In the genomic region with DNA sequence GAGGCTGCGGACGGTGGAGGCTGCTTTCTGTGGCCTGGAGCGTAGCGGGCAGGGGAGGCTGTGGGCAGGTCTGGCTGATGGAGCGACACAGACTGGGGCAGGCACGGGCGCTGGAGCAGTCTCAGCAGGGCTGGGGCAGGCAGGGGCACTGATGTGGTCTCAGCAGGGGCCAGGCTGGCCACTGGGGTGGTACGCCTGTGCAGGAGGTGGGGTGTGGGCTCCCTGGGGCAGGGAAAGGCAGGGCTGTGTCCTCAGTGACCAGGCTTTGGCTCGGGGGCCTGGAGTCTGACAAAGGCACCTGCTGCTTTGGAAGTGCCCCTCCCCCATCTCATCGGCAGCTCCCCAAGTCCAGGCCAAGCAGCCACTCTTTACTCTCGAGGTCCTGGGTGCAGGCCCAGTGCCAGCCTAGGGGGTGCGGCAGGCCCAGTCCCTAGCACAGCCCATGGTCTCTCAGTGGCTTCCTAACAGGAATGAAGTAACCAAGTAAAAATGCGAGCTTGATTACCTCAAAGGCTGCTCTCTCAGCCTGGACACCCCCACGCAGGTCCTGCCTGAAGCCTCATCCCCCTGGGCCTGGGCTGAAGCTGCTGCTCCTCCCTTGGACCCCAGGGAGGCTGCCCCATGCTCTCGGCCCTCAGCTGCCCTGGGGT, we compare ENCODE assay signal across 28 cellular contexts. TPM values are rescaled to one million over a fixed set of nuclear protein-coding genes. Genes with fewer than 3 reads are reported as not detected.
DNase-seq lines count a peak whose midpoint lies in the region; ATAC-seq and TF ChIP-seq lines count a peak whose summit lies in the region.
"Had no signal": no experiment of that assay in that cellular context is flagged by ENCODE, and none has a peak within 500 bp of the region (broad histone marks: within the 10 kb centered on the region; RNA-seq: fewer than 3 reads in every experiment).

No MANE protein-coding gene starts in this region.

- no peaks in the 10 kb centered on the region for H3K9me3 Mint-ChIP-seq in stimulated activated naive CD8-positive, alpha-beta T cell treated with anti-CD3 and anti-CD28 coated beads, Interleukin-15, amount 100 ng/mL, for 72 hours
- H3K9me3 Mint-ChIP-seq: activated CD4-positive, alpha-beta memory T cell treated with anti-CD3 and anti-CD28 coated beads, Interleukin-2, amount 10 ng/mL, durations not matched to agents 7 days and 5 days; activated naive CD4-positive, alpha-beta T cell treated with anti-CD3 and anti-CD28 coated beads, Interleukin-2, amount 50 U/mL, for 24 hours; activated T-helper 17 cell treated with anti-CD3 and anti-CD28 coated beads, Interleukin-2, amount 50 U/mL, for 72 hours; neural crest cell had no signal

- H3K4me1 Mint-ChIP-seq in stimulated activated naive CD8-positive, alpha-beta T cell treated with anti-CD3 and anti-CD28 coated beads, Interleukin-15, amount 100 ng/mL, for 72 hours, result no peaks in the 10 kb centered on the region
- H3K4me1 Mint-ChIP-seq: activated CD4-positive, alpha-beta memory T cell treated with anti-CD3 and anti-CD28 coated beads, Interleukin-2, amount 10 ng/mL, durations not matched to agents 7 days and 5 days; activated naive CD4-positive, alpha-beta T cell treated with anti-CD3 and anti-CD28 coated beads, Interleukin-2, amount 50 U/mL, for 24 hours; neural crest cell had no signal

- H3K27ac ChIP-seq in body of pancreas, result peak overlapping the region in 1 of 4 donors; percentile 30
- H3K27ac ChIP-seq: BLaER1 treated with 17β-estradiol and CSF1 and Interleukin-3, amounts not matched to agents 10 nM and 100 nM; breast epithelium; colonic mucosa had no signal

- TF ChIP-seq POLR2A in body of pancreas (IDR thresholded peaks at IDR 0.05), result no peak

- no peak overlapping the region for H3K4me3 Mint-ChIP-seq in stimulated activated naive CD8-positive, alpha-beta T cell treated with anti-CD3 and anti-CD28 coated beads, Interleukin-15, amount 100 ng/mL, for 72 hours
- H3K4me3 Mint-ChIP-seq: activated CD4-positive, alpha-beta memory T cell treated with anti-CD3 and anti-CD28 coated beads, Interleukin-2, amount 10 ng/mL, durations not matched to agents 7 days and 5 days; activated naive CD4-positive, alpha-beta T cell treated with anti-CD3 and anti-CD28 coated beads, Interleukin-2, amount 50 U/mL, for 24 hours; activated T-helper 17 cell treated with anti-CD3 and anti-CD28 coated beads, Interleukin-2, amount 50 U/mL, for 72 hours; neural crest cell had no signal

- H3K36me3 ChIP-seq in body of pancreas (replicated peaks in 1 of 2; ENCODE audit: insufficient read depth in 1 of 2, low read depth in 2 of 2), result no peaks in the 10 kb centered on the region
- H3K36me3 ChIP-seq: BLaER1 treated with 17β-estradiol and CSF1 and Interleukin-3, amounts not matched to agents 10 nM and 100 nM; breast epithelium; colonic mucosa had no signal

- peaks cover 11% of the 10 kb centered on the region for H3K4me1 ChIP-seq in body of pancreas
- H3K4me1 ChIP-seq: breast epithelium, colonic mucosa had no signal

- no peak for DNase-seq in stimulated activated naive CD8-positive, alpha-beta T cell treated with anti-CD3 and anti-CD28 coated beads, Interleukin-15, amount 100 ng/mL, for 72 hours
- no peak for DNase-seq in stimulated activated naive CD8-positive, alpha-beta T cell treated with anti-CD3 and anti-CD28 coated beads, Interleukin-15, Interleukin-2, amounts not matched to agents 100 U/mL and 50 U/mL, for 24 hours
- peak in 1 of 4 donors; percentile 40 for DNase-seq in body of pancreas
- no peak for DNase-seq in omental fat pad (ENCODE audit: low spot score)
- DNase-seq in GM10266 (ENCODE audit: extremely low spot score), result no peak
- no peak for DNase-seq in DMS79 (lab: John Stamatoyannopoulos, UW)
- DNase-seq: activated CD4-positive, alpha-beta memory T cell treated with anti-CD3 and anti-CD28 coated beads, Interleukin-2, amount 10 ng/mL, durations not matched to agents 7 days and 5 days; activated CD4-positive, alpha-beta T cell treated with anti-CD3 and anti-CD28 coated beads for 1 hour; activated CD8-positive, alpha-beta memory T cell treated with anti-CD3 and anti-CD28 coated beads, Interleukin-2, amount 50 U/mL, for 48 hours; amygdala; DMS79 treated with DMSO at 0.1 percent for 48 hours; effector CD8-positive, alpha-beta T cell; NCI-H1105; NCI-H2029; NCI-H526 treated with DMSO at 0.1 percent for 48 hours; stimulated activated CD4-positive, alpha-beta T cell treated with anti-CD3 and anti-CD28 coated beads, Interleukin-15, amount 100 ng/mL, for 24 hours; stimulated activated naive CD4-positive, alpha-beta T cell treated with Interleukin-2 at 50 U/mL for 16 hours; T-helper 1 cell had no signal

- no peaks in the 10 kb centered on the region for H3K9me3 ChIP-seq in body of pancreas
- H3K9me3 ChIP-seq: breast epithelium, colonic mucosa had no signal

- TF ChIP-seq CTCF in body of pancreas (IDR thresholded peaks at IDR 0.05), result no peak
- TF ChIP-seq CTCF in omental fat pad (IDR thresholded peaks at IDR 0.05), result no peak
- TF ChIP-seq CTCF in GM10266 (IDR thresholded peaks at IDR 0.05; ENCODE audit: control insufficient read depth, insufficient read depth, low read depth, missing control alignments), result no peak

- no peak overlapping the region for H3K4me3 ChIP-seq in body of pancreas
- H3K4me3 ChIP-seq: BLaER1 treated with 17β-estradiol and CSF1 and Interleukin-3, amounts not matched to agents 10 nM and 100 nM; breast epithelium; colonic mucosa had no signal

- H3K27ac Mint-ChIP-seq in stimulated activated naive CD8-positive, alpha-beta T cell treated with anti-CD3 and anti-CD28 coated beads, Interleukin-15, amount 100 ng/mL, for 72 hours, result no peak overlapping the region
- H3K27ac Mint-ChIP-seq: activated CD4-positive, alpha-beta memory T cell treated with anti-CD3 and anti-CD28 coated beads, Interleukin-2, amount 10 ng/mL, durations not matched to agents 7 days and 5 days; activated naive CD4-positive, alpha-beta T cell treated with anti-CD3 and anti-CD28 coated beads, Interleukin-2, amount 50 U/mL, for 24 hours; activated T-helper 17 cell treated with anti-CD3 and anti-CD28 coated beads, Interleukin-2, amount 50 U/mL, for 72 hours; progenitor cell of endocrine pancreas had no signal

- 66 to 69% methylated on average over 10 to 14 of the region's 15 CpGs for WGBS in body of pancreas, 2 donors

- H3K27me3 Mint-ChIP-seq in stimulated activated naive CD8-positive, alpha-beta T cell treated with anti-CD3 and anti-CD28 coated beads, Interleukin-15, amount 100 ng/mL, for 72 hours, result no peaks in the 10 kb centered on the region
- H3K27me3 Mint-ChIP-seq: activated CD4-positive, alpha-beta memory T cell treated with anti-CD3 and anti-CD28 coated beads, Interleukin-2, amount 10 ng/mL, durations not matched to agents 7 days and 5 days had no signal

- intact Hi-C loops in body of pancreas (cut with DNase I), result no loop called here

- H3K27me3 ChIP-seq in body of pancreas, result no peaks in the 10 kb centered on the region
- H3K27me3 ChIP-seq: BLaER1 treated with 17β-estradiol and CSF1 and Interleukin-3, amounts not matched to agents 10 nM and 100 nM; colonic mucosa had no signal

- ATAC-seq in stimulated activated naive CD8-positive, alpha-beta T cell treated with anti-CD3 and anti-CD28 coated beads, Interleukin-15, amount 100 ng/mL, for 72 hours, result peak; percentile 27
- ATAC-seq in stimulated activated naive CD8-positive, alpha-beta T cell treated with anti-CD3 and anti-CD28 coated beads, Interleukin-15, Interleukin-2, amounts not matched to agents 100 U/mL and 50 U/mL, for 24 hours, result no peak
- ATAC-seq in body of pancreas (peak; percentile 26), omental fat pad (ENCODE audit: low FRiP score) (peak; percentile 25), GM18861 (IDR thresholded peaks at IDR 0.05; ENCODE audit: unreplicated experiment) (no peak)
- ATAC-seq: activated T-helper 17 cell treated with anti-CD3 and anti-CD28 coated beads, Interleukin-2, amount 50 U/mL, for 72 hours; sciatic nerve had no signal

RNA-seq across cellular contexts. Expression of a gene that starts 55.5 kb away (rescaled TPM):
- 10 to 100 TPM in 1 of 2 donors, 1 to 10 TPM in 1; 6.7 to 10.5 TPM for total RNA-seq in body of pancreas
- total RNA-seq in omental fat pad, result 10 to 100 TPM in 2 of 4 donors, 1 to 10 TPM in 2; 3.2 to 13.3 (median 10.0) TPM
- total RNA-seq: activated CD4-positive, alpha-beta memory T cell treated with anti-CD3 and anti-CD28 coated beads, Interleukin-2, amount 10 ng/mL, durations not matched to agents 7 days and 5 days; activated T-helper 17 cell treated with anti-CD3 and anti-CD28 coated beads, Interleukin-2, amount 50 U/mL, for 72 hours; epithelial cell of proximal tubule had no signal

Comparison
In these comparisons a context has a peak if more than half of its experiments do, and no peak if none do; other contexts are left out.
1. ATAC-seq: peak in stimulated activated naive CD8-positive, alpha-beta T cell treated with anti-CD3 and anti-CD28 coated beads, Interleukin-15, amount 100 ng/mL, for 72 hours (single experiment), body of pancreas (single experiment) and omental fat pad (single experiment); none in stimulated activated naive CD8-positive, alpha-beta T cell treated with anti-CD3 and anti-CD28 coated beads, Interleukin-15, Interleukin-2, amounts not matched to agents 100 U/mL and 50 U/mL, for 24 hours (single experiment) and GM18861 (single experiment).